8 cellular contexts compared by ENCODE assay signal in the genomic region with DNA sequence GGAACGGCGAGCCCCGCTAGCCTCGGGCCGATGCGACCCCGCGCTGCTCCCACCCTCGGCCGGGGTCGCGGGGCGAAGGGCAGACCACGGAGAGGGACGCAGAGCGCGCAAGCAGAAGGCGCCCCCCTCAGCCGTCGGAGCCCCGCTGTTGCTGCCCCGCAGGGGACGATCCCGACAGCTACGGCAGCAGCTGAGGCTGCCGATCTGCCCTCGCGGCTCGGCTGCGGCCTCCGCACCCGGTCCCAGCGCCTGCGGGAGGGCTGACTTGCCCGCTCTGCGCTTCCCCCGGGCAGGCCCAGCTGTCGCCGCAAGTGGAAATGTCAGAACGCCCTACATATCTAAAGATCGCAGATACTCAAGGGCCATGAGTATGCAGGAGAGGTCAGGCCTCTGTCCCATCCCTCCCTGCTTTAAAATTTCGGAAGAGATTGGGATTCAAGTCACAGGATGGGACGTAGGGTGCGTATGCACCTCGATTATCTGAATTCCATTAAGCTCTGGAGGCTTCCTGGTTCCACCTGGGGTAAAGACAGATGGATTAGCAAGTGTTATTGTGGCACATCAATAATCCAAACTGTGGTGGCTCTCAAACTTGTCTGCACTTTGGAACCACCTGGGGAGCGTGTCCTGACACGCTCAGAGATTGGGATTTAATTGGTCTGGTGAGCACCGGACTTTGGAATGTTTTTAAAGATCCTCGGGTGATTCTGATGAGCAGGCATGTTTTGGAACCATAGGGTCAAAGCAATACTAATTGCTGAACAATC. TPM values are rescaled to one million over a fixed set of nuclear protein-coding genes. Genes with fewer than 3 reads are reported as not detected.
A peak's percentile ranks its signal among the peaks of the same experiment; 100 is the strongest.
DNase-seq lines count a peak whose midpoint lies in the region; FAIRE-seq and TF ChIP-seq lines count a peak whose summit lies in the region.

A gene (minus strand): TSS at position 206 of the 767 bp plus-strand sequence. CDS start 216 bp downstream, outside the sequence.

- no peaks in the 10 kb centered on the region for H3K9me3 ChIP-seq in Karpas-422 (ENCODE audit: low read length)
- H3K9me3 ChIP-seq in liver (ENCODE audit: control insufficient read depth in 4 of 4, low read length in 3 of 4), result no peaks in the 10 kb centered on the region

- no peaks in the 10 kb centered on the region for H3K79me2 ChIP-seq in Karpas-422 (ENCODE audit: low read length)

- TF ChIP-seq RAD21 in liver (IDR thresholded peaks at IDR 0.05), result peak in 1 of 2 donors; percentile 8

- H4K20me1 ChIP-seq in Karpas-422 (ENCODE audit: insufficient read depth, low read depth, low read length), result no peaks in the 10 kb centered on the region

- DNase-seq in GF-D8 (lab: John Stamatoyannopoulos, UW) (peak; percentile 59), H54 (ENCODE audit: insufficient read length, low spot score) (peak; percentile 27), Karpas-422 (peak; percentile 42), T1000 (lab: John Stamatoyannopoulos, UW) (no peak)
- peak; percentile 17 to 21 for DNase-seq in activated CD4-positive, alpha-beta T cell treated with anti-CD3 and anti-CD28 coated beads for 24 hours (ENCODE audit: low read depth in 2 of 2)
- peak; percentile 34 to 40 for DNase-seq in stimulated activated CD4-positive, alpha-beta T cell treated with anti-CD3 and anti-CD28 coated beads, Interleukin-4, amount 100 ng/mL, for 4 hours

- no peaks in the 10 kb centered on the region for H3K9me3 Mint-ChIP-seq in dendritic cell treated with granulocyte-macrophage colony-stimulating factor and Interleukin-4, amounts not matched to agents 40 ng/mL and 50 ng/mL, for 4 days

- peak; percentile 61; the same call in 1 of the 2 replicates for TF ChIP-seq POLR2A in H54 (IDR thresholded peaks at IDR 0.05; ENCODE audit: low read depth, low read length)

- H3K36me3 Mint-ChIP-seq in dendritic cell treated with granulocyte-macrophage colony-stimulating factor and Interleukin-4, amounts not matched to agents 40 ng/mL and 50 ng/mL, for 4 days (ENCODE audit: low read depth), result no peaks in the 10 kb centered on the region

- no peak for TF ChIP-seq CTCF in liver (IDR thresholded peaks at IDR 0.05; ENCODE audit: low read depth, low read length, missing input control)

- peak within 1 kb of the TSS; percentile 57 for H3K27ac Mint-ChIP-seq in dendritic cell treated with granulocyte-macrophage colony-stimulating factor and Interleukin-4, amounts not matched to agents 40 ng/mL and 50 ng/mL, for 4 days

- WGBS in liver, result 4% methylated on average over 49 of the region's 49 CpGs

- peak within 1 kb of the TSS; percentile 90 for H3K4me2 ChIP-seq in Karpas-422 (ENCODE audit: low read depth, low read length, poor library complexity, severe bottlenecking)

- H3K27ac ChIP-seq in Karpas-422 (ENCODE audit: low read length) (no peak within 1 kb of the TSS), liver (ENCODE audit: low read depth in 1 of 2, low read length in 2 of 2) (peak within 1 kb of the TSS; percentile 86 to 96)

- peaks cover 28% of the 10 kb centered on the region for H3K4me1 Mint-ChIP-seq in dendritic cell treated with granulocyte-macrophage colony-stimulating factor and Interleukin-4, amounts not matched to agents 40 ng/mL and 50 ng/mL, for 4 days (ENCODE audit: low read depth)

- intact Hi-C loops in dendritic cell treated with granulocyte-macrophage colony-stimulating factor and Interleukin-4, amounts not matched to agents 40 ng/mL and 50 ng/mL, for 4 days (cut with micrococcal nuclease), result no loop called here

- H2AFZ ChIP-seq in Karpas-422 (ENCODE audit: low read length), result peak within 1 kb of the TSS; percentile 98

- H3K9me2 ChIP-seq in Karpas-422 (replicated peaks; ENCODE audit: insufficient read depth, low read length), result no peaks in the 10 kb centered on the region

- H3K36me3 ChIP-seq in Karpas-422 (ENCODE audit: insufficient read depth, low read length), result no peaks in the 10 kb centered on the region
- H3K36me3 ChIP-seq in liver (ENCODE audit: control insufficient read depth in 4 of 4, insufficient read depth in 3 of 4, low read depth in 1 of 4, low read length in 3 of 4), result no peaks in the 10 kb centered on the region

- H3K27me3 ChIP-seq in Karpas-422 (ENCODE audit: low read length) (no peaks in the 10 kb centered on the region), liver (ENCODE audit: control insufficient read depth in 4 of 4, insufficient read depth in 4 of 4, low read length in 3 of 4) (no peaks in the 10 kb centered on the region)

- peak within 1 kb of the TSS; percentile 87 for H3K9ac ChIP-seq in Karpas-422 (ENCODE audit: low read length)
- H3K9ac ChIP-seq in liver (ENCODE audit: low read depth in 1 of 2, low read length in 2 of 2), result peak within 1 kb of the TSS; percentile 67 to 83

- FAIRE-seq in H54 (lab: Jason Lieb, UNC), result no peak

- H3K4me3 ChIP-seq in Karpas-422 (ENCODE audit: low read length) (peak within 1 kb of the TSS; percentile 78), liver (ENCODE audit: low read depth in 1 of 3, low read length in 3 of 3) (peak within 1 kb of the TSS; percentile 75 to 85 (median 76))

- H3K4me1 ChIP-seq in Karpas-422 (ENCODE audit: low read length), result peaks cover 18% of the 10 kb centered on the region
- peaks cover 0 to 20% (median 16%) of the 10 kb centered on the region in 4 donors for H3K4me1 ChIP-seq in liver (ENCODE audit: control insufficient read depth in 4 of 4, insufficient read depth in 4 of 4, low read length in 3 of 4)

- H3K27me3 Mint-ChIP-seq in dendritic cell treated with granulocyte-macrophage colony-stimulating factor and Interleukin-4, amounts not matched to agents 40 ng/mL and 50 ng/mL, for 4 days, result peaks cover 72% of the 10 kb centered on the region

- peak within 1 kb of the TSS; percentile 84 for H3K4me3 Mint-ChIP-seq in dendritic cell treated with granulocyte-macrophage colony-stimulating factor and Interleukin-4, amounts not matched to agents 40 ng/mL and 50 ng/mL, for 4 days

TF ChIP-seq in liver, 16 proteins besides CTCF, POLR2A, EP300 and RAD21 (continues in another document):
- TF ChIP-seq SP1 (IDR thresholded peaks at IDR 0.05) (peak; percentile 95), HNF4A (conservative IDR thresholded peaks at IDR 0.05) (peak; percentile 98 to 99), GABPA (IDR thresholded peaks at IDR 0.05 in 1 of 2, conservative IDR thresholded peaks at IDR 0.05 in 1 of 2) (no peak), FOXA1 (IDR thresholded peaks at IDR 0.05) (no peak), TAF1 (conservative IDR thresholded peaks at IDR 0.05) (peak; percentile 94), RXRA (IDR thresholded peaks at IDR 0.05) (peak; percentile 82 to 84), HNF4G (IDR thresholded peaks at IDR 0.05) (peak; percentile 94), NR2F2 (IDR thresholded peaks at IDR 0.05) (no peak), FOXA2 (IDR thresholded peaks at IDR 0.05) (peak; percentile 44), JUND (IDR thresholded peaks at IDR 0.05) (peak; percentile 19 to 68), EGR1 (IDR thresholded peaks at IDR 0.05; ENCODE audit: low read depth in 2 of 2) (no peak)
- TF ChIP-seq, protein P1, sequence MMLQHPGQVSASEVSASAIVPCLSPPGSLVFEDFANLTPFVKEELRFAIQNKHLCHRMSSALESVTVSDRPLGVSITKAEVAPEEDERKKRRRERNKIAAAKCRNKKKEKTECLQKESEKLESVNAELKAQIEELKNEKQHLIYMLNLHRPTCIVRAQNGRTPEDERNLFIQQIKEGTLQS (IDR thresholded peaks at IDR 0.05), result no peak
- TF ChIP-seq, protein P2, sequence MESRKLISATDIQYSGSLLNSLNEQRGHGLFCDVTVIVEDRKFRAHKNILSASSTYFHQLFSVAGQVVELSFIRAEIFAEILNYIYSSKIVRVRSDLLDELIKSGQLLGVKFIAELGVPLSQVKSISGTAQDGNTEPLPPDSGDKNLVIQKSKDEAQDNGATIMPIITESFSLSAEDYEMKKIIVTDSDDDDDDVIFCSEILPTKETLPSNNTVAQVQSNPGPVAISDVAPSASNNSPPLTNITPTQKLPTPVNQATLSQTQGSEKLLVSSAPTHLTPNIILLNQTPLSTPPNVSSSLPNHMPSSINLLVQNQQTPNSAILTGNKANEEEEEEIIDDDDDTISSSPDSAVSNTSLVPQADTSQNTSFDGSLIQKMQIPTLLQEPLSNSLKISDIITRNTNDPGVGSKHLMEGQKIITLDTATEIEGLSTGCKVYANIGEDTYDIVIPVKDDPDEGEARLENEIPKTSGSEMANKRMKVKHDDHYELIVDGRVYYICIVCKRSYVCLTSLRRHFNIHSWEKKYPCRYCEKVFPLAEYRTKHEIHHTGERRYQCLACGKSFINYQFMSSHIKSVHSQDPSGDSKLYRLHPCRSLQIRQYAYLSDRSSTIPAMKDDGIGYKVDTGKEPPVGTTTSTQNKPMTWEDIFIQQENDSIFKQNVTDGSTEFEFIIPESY (IDR thresholded peaks at IDR 0.05), result peak; percentile 89
- TF ChIP-seq, protein P3, sequence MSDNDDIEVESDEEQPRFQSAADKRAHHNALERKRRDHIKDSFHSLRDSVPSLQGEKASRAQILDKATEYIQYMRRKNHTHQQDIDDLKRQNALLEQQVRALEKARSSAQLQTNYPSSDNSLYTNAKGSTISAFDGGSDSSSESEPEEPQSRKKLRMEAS (IDR thresholded peaks at IDR 0.05), result peak; percentile 74

RNA-seq across cellular contexts. Expression of the gene that starts here (rescaled TPM):
- 0.07 TPM in 1 of 2 replicates, not detected in the other for total RNA-seq in Karpas-422 (2014; rRNA removed; shearing (Covaris generic); ENCODE audit: low replicate concordance)
- total RNA-seq in liver, result 1 to 10 TPM; 2.3 to 3.7 TPM
- polyA plus RNA-seq in liver, result 1 to 10 TPM in 1 of 2 donors, under 1 TPM in 1; 0.47 to 1.4 TPM

Comparison
In these comparisons a context has a peak if more than half of its experiments do, and no peak if none do; other contexts are left out.
1. Peak in DNase-seq, H3K4me3 ChIP-seq, H3K9ac ChIP-seq and H3K4me2 ChIP-seq in Karpas-422; RNA of the gene not detected or under 1 TPM.